In the genomic region with DNA sequence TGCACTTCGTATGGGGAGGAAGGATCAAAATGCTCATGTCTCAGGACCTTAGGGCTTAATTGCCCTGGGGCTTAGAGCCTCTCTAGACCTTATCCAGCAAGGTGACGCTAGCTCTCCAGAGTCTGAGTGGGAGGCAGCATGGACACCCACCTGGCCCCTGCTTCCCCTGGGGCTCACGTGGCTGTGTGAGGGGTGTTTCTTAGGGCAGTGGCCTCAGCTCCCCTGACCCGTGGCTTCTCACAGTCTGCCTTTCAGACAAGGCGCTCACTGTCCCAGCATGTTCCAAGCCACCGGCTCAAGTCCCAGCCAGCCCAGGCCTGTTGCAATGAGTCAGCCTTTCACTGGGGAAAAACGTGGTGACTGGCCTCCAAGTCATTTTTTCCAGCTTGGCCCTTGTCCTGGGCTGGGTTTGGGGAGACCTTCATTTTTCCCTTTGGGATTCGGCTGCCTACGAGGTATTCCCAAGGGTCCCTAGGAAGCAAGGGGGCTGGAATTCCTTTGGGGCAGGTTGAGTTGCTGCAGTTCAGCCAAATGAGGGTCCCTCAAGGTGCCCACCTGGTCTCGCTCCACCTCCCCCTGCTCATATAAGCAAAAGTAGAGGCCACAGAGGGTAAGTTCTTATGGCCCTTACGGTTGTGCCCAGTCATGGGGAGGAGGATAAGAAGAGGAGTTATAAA, we compare ENCODE assay signal across 8 cellular contexts. TPM values are rescaled to one million over a fixed set of nuclear protein-coding genes. Genes with fewer than 3 reads are reported as not detected.
A peak's percentile ranks its signal among the peaks of the same experiment; 100 is the strongest.
DNase-seq lines count a peak whose midpoint lies in the region; ATAC-seq, FAIRE-seq and TF ChIP-seq lines count a peak whose summit lies in the region.

No MANE protein-coding gene starts in this region.

- peak overlapping the region; percentile 48 for H3K4me2 ChIP-seq in A549

- H3K9me3 Mint-ChIP-seq in CD4-positive, alpha-beta memory T cell, result no peaks in the 10 kb centered on the region

- H3K36me3 ChIP-seq in sigmoid colon, result no peaks in the 10 kb centered on the region
- H3K36me3 ChIP-seq in CD4-positive, alpha-beta memory T cell (ENCODE audit: insufficient read depth, low read length), result no peaks in the 10 kb centered on the region

- DNase-seq in A549 (ENCODE audit: low read depth in 1 of 2, low spot score in 1 of 2), result peak in 1 of 2 experiments; percentile 84
- peak; percentile 87 for DNase-seq in SW480 (ENCODE audit: low spot score)
- peak; percentile 95 for DNase-seq in glomerular visceral epithelial cell (ENCODE audit: extremely low spot score)
- peak; percentile 90 for DNase-seq in sigmoid colon
- DNase-seq in GM13977 (ENCODE audit: low spot score), result no peak
- no peak for DNase-seq in CD4-positive, alpha-beta memory T cell

- H3K4me3 Mint-ChIP-seq in CD4-positive, alpha-beta memory T cell, result no peak overlapping the region

- intact Hi-C loops in sigmoid colon (cut with DNase I), result no loop called here
- intact Hi-C loops in CD4-positive, alpha-beta memory T cell (cut with micrococcal nuclease), result no loop called here

- TF ChIP-seq EP300 in A549 (IDR thresholded peaks at IDR 0.05), result no peak
- TF ChIP-seq EP300 in sigmoid colon (IDR thresholded peaks at IDR 0.05), result peak in 2 of 4 donors; percentile 18 to 39

- in situ Hi-C loops in GM13977 (cut with MboI; ENCODE audit: low pct_unique_long_range_greater_than_20kb, low sequenced_read_pairs, unreplicated experiment), result no loop called here

- no peaks in the 10 kb centered on the region for H3K36me3 Mint-ChIP-seq in CD4-positive, alpha-beta memory T cell

- no peaks in the 10 kb centered on the region for H3K27me3 Mint-ChIP-seq in CD4-positive, alpha-beta memory T cell

- TF ChIP-seq POLR2A in A549 (IDR thresholded peaks at IDR 0.05; ENCODE audit: low read length), result no peak
- TF ChIP-seq POLR2A in sigmoid colon (IDR thresholded peaks at IDR 0.05), result no peak

- H3K4me1 ChIP-seq in A549, result peaks cover 55% of the 10 kb centered on the region
- H3K4me1 ChIP-seq in sigmoid colon, result peaks cover 0 to 16% (median 4%) of the 10 kb centered on the region in 4 donors
- H3K4me1 ChIP-seq in CD4-positive, alpha-beta memory T cell (ENCODE audit: insufficient read depth, low read length), result peaks cover 10% of the 10 kb centered on the region

- no peak for TF ChIP-seq CTCF in A549 (IDR thresholded peaks at IDR 0.05)
- no peak for TF ChIP-seq CTCF in sigmoid colon (IDR thresholded peaks at IDR 0.05)
- TF ChIP-seq CTCF in GM13977 (IDR thresholded peaks at IDR 0.05; ENCODE audit: extremely low read depth, insufficient read depth, missing control alignments), result no peak

- CTCF ChIA-PET in A549 (lab: Yijun Ruan, JAX), result interaction anchor here (0.5 to 3.5 kb wide), 10 partner anchors 9 to 1537 kb away, joined by 3 to 31 read pairs (median 6); a partner anchor contains a TSS
- CTCF ChIA-PET in CD4-positive, alpha-beta memory T cell (lab: Charles Lee; ENCODE audit: partially characterized antibody), result interaction anchor here (1.2 to 4.0 kb wide), 3 partner anchors 11 to 191 kb away, joined by 3 to 13 read pairs (median 6); no protein-coding TSS in a partner anchor

- TF ChIP-seq RAD21 in A549 (conservative IDR thresholded peaks at IDR 0.05 in 1 of 2, IDR thresholded peaks at IDR 0.05 in 1 of 2), result no peak

- no peak overlapping the region for H3K27ac Mint-ChIP-seq in CD4-positive, alpha-beta memory T cell

- 55% methylated on average over 9 of the region's 11 CpGs for WGBS in A549 (ENCODE audit: missing lambda C conversion rate)
- 79 to 83% methylated on average over 11 of the region's 11 CpGs for WGBS in sigmoid colon, 2 donors

- H3K9me3 ChIP-seq in A549 (no peaks in the 10 kb centered on the region), sigmoid colon (no peaks in the 10 kb centered on the region)
- H3K9me3 ChIP-seq in CD4-positive, alpha-beta memory T cell (ENCODE audit: control insufficient read depth in 1 of 2, low read length in 2 of 2), result no peaks in the 10 kb centered on the region

- no peaks in the 10 kb centered on the region for H3K27me3 ChIP-seq in sigmoid colon
- no peaks in the 10 kb centered on the region for H3K27me3 ChIP-seq in CD4-positive, alpha-beta memory T cell (ENCODE audit: insufficient read depth, low read length)

- peak overlapping the region; percentile 83 to 91 for H3K27ac ChIP-seq in A549
- H3K27ac ChIP-seq in sigmoid colon, result peak overlapping the region; percentile 44 to 76 (median 64)
- H3K27ac ChIP-seq in CD4-positive, alpha-beta memory T cell (ENCODE audit: low read depth, low read length), result no peak overlapping the region

- FAIRE-seq in A549 (lab: Jason Lieb, UNC), result no peak

- ATAC-seq in A549 (peak; percentile 70 to 72), GM21717 (IDR thresholded peaks at IDR 0.05; ENCODE audit: unreplicated experiment) (peak; percentile 60), GM18517 (IDR thresholded peaks at IDR 0.05; ENCODE audit: unreplicated experiment) (no peak)

- POLR2A ChIA-PET in A549 (lab: Yijun Ruan, JAX), result interaction anchor here (1.1 to 2.2 kb wide), 7 partner anchors 8 to 32 kb away, joined by 3 to 8 read pairs (median 5); a partner anchor contains a TSS
- POLR2A ChIA-PET in CD4-positive, alpha-beta memory T cell (lab: Charles Lee; ENCODE audit: partially characterized antibody), result interaction anchor here (1.4 to 2.3 kb wide), 2 partner anchors 9 to 11 kb away, joined by 4 to 13 read pairs; no protein-coding TSS in a partner anchor

- H3K4me3 ChIP-seq in A549, result no peak overlapping the region
- H3K4me3 ChIP-seq in sigmoid colon, result no peak overlapping the region
- H3K4me3 ChIP-seq in CD4-positive, alpha-beta memory T cell (ENCODE audit: low read length in 2 of 2), result no peak overlapping the region

- peaks cover 3 to 8% (median 5%) of the 10 kb centered on the region in 4 donors for H3K4me1 Mint-ChIP-seq in CD4-positive, alpha-beta memory T cell

TF ChIP-seq in A549, 52 proteins besides CTCF, POLR2A, EP300 and RAD21 (continues in another document):
- TF ChIP-seq JUNB (IDR thresholded peaks at IDR 0.05) (no peak), FOXS1 (CRISPR knock-in tag; IDR thresholded peaks at IDR 0.05) (0 out of 2 replicates have a peak, but pooled peaks have one; percentile 13), JUN (IDR thresholded peaks at IDR 0.05) (peak in 1 of 2 experiments; percentile 52; a peak in 1 of 5 replicates), HEYL (CRISPR knock-in tag; IDR thresholded peaks at IDR 0.05) (peak; percentile 70; the same call in 1 of the 2 replicates), TFCP2L1 (CRISPR knock-in tag; IDR thresholded peaks at IDR 0.05) (peak; percentile 32; the same call in 1 of the 2 replicates), HDAC2 (IDR thresholded peaks at IDR 0.05) (no peak), HOXA7 (CRISPR knock-in tag; IDR thresholded peaks at IDR 0.05) (0 out of 2 replicates have a peak, but pooled peaks have one; percentile 29), ZSCAN20 (CRISPR knock-in tag; IDR thresholded peaks at IDR 0.05) (peak; percentile 75; the same call in 1 of the 2 replicates), MYC (IDR thresholded peaks at IDR 0.05; ENCODE audit: borderline replicate concordance, low read length) (peak; percentile 56; the same call in 1 of the 2 replicates), ZNF302 (CRISPR knock-in tag; IDR thresholded peaks at IDR 0.05) (0 out of 2 replicates have a peak, but pooled peaks have one; percentile 19)
- TF ChIP-seq, protein P1, sequence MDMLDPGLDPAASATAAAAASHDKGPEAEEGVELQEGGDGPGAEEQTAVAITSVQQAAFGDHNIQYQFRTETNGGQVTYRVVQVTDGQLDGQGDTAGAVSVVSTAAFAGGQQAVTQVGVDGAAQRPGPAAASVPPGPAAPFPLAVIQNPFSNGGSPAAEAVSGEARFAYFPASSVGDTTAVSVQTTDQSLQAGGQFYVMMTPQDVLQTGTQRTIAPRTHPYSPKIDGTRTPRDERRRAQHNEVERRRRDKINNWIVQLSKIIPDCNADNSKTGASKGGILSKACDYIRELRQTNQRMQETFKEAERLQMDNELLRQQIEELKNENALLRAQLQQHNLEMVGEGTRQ (IDR thresholded peaks at IDR 0.05), result no peak; the same call in 1 of the 2 replicates
- TF ChIP-seq, protein P2, sequence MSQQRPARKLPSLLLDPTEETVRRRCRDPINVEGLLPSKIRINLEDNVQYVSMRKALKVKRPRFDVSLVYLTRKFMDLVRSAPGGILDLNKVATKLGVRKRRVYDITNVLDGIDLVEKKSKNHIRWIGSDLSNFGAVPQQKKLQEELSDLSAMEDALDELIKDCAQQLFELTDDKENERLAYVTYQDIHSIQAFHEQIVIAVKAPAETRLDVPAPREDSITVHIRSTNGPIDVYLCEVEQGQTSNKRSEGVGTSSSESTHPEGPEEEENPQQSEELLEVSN (IDR thresholded peaks at IDR 0.05; ENCODE audit: borderline replicate concordance, low read depth), result peak; percentile 26; the same call in 1 of the 2 replicates
- TF ChIP-seq, protein P3, sequence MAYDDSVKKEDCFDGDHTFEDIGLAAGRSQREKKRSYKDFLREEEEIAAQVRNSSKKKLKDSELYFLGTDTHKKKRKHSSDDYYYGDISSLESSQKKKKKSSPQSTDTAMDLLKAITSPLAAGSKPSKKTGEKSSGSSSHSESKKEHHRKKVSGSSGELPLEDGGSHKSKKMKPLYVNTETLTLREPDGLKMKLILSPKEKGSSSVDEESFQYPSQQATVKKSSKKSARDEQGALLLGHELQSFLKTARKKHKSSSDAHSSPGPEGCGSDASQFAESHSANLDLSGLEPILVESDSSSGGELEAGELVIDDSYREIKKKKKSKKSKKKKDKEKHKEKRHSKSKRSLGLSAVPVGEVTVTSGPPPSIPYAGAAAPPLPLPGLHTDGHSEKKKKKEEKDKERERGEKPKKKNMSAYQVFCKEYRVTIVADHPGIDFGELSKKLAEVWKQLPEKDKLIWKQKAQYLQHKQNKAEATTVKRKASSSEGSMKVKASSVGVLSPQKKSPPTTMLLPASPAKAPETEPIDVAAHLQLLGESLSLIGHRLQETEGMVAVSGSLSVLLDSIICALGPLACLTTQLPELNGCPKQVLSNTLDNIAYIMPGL (CRISPR knock-in tag; IDR thresholded peaks at IDR 0.05; ENCODE audit: borderline replicate concordance), result no peak

RNA-seq across cellular contexts. Expression of a gene that starts 15.7 kb away (rescaled TPM):
- 160 and 171 TPM in 2 replicates for polyA plus RNA-seq in A549 (2011; rRNA removed)
- polyA plus RNA-seq in A549 (2012; cell fraction: cytosol; rRNA removed), result 90.0 and 114 TPM in 2 replicates
- 210 and 265 TPM in 2 replicates for polyA plus RNA-seq in A549 (2012; cell fraction: nucleus; rRNA removed)
- 65.7 to 105 TPM (median 102 TPM) in 3 replicates for polyA plus RNA-seq in A549 (2017; fragmentation: RNase III; extraction: RNeasy Plus Mini Kit Qiagen cat#74134 plus additional on column Dnase treatment)
- 221 and 248 TPM in 2 replicates for polyA minus RNA-seq in A549 (2011; rRNA and poly(A)+ RNA removed)
- total RNA-seq in sigmoid colon, result 10 to 100 TPM; 12.5 to 81.9 (median 24.3) TPM
- polyA plus RNA-seq in sigmoid colon, result 10 to 100 TPM; 11.1 to 32.2 (median 22.2) TPM
- total RNA-seq in CD4-positive, alpha-beta memory T cell, result 10 to 100 TPM; 44.9 to 45.8 TPM
- 10 to 100 TPM; 33.0 to 34.6 TPM for polyA plus RNA-seq in CD4-positive, alpha-beta memory T cell

Comparison
In these comparisons a context has a peak if more than half of its experiments do, and no peak if none do; other contexts are left out.
1. DNase-seq: peak in SW480 (single experiment), glomerular visceral epithelial cell (single experiment) and sigmoid colon (single experiment); none in GM13977 (single experiment) and CD4-positive, alpha-beta memory T cell (0 of 5).